25 cellular contexts compared by ENCODE assay signal in the genomic region with DNA sequence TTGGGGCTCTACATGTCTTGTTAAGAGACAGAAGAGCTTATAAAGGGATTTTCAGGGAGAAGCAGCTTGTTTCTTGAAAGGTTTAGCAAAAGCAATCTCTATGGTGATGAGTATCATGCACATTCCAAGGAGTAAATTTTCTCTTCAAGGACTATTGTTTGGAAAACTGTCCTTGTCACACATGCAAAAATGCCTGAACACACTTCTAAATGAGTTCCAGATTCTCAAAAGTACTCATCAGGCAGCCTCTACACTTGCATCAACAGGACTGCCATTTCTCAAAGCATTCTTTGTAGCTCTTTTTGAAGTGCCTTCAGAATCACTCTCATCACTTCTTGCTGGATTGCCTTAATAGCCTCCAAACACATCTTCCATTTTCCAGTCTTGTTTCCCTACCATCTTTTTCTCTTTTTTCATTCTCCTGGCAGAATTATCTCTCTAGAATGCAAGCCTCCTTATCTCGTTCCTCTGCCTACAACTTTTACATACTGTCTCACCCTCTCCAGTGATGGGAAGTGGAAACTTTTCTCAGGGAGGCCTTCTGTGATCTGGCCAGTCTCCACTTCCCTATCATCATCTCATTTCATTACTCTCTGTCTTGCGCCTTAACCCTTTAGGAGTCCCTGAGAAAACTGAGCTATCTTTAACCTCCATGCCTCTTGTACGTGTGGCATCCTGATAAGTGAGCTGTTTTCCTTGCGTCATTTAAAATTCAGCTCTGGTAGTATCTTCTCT.
"Had no signal": no experiment of that assay in that cellular context is flagged by ENCODE, and none has a peak within 500 bp of the region (broad histone marks: within the 10 kb centered on the region; RNA-seq: fewer than 3 reads in every experiment).

No MANE protein-coding gene starts in this region.

- H3K9me3 ChIP-seq: gastroesophageal sphincter, spleen, testis, vagina had no signal

- H3K27ac ChIP-seq: brain microvascular endothelial cell, gastroesophageal sphincter, spleen, testis, vagina, WERI-Rb-1 had no signal

- ATAC-seq: gastroesophageal sphincter; left colon; naive thymus-derived CD4-positive, alpha-beta T cell had no signal

- H3K27me3 ChIP-seq: brain microvascular endothelial cell, gastroesophageal sphincter, spleen, testis, vagina had no signal

- H3K36me3 Mint-ChIP-seq: activated naive CD4-positive, alpha-beta T cell treated with anti-CD3 and anti-CD28 coated beads, Interleukin-2, amount 50 U/mL, for 24 hours; naive thymus-derived CD4-positive, alpha-beta T cell; type B pancreatic cell had no signal

- H3K4me3 Mint-ChIP-seq: activated naive CD4-positive, alpha-beta T cell treated with anti-CD3 and anti-CD28 coated beads, Interleukin-2, amount 50 U/mL, for 24 hours; naive thymus-derived CD4-positive, alpha-beta T cell; neural crest cell; type B pancreatic cell had no signal

- H3K4me1 ChIP-seq: gastroesophageal sphincter, spleen, testis, vagina had no signal

- H3K4me3 ChIP-seq: gastroesophageal sphincter, spleen, testis, vagina had no signal

- H3K36me3 ChIP-seq: brain microvascular endothelial cell, gastroesophageal sphincter, spleen, vagina, WERI-Rb-1 had no signal

- H3K4me1 Mint-ChIP-seq: activated naive CD4-positive, alpha-beta T cell treated with anti-CD3 and anti-CD28 coated beads, Interleukin-2, amount 50 U/mL, for 24 hours; naive thymus-derived CD4-positive, alpha-beta T cell; neural crest cell had no signal

- H3K27me3 Mint-ChIP-seq: activated naive CD4-positive, alpha-beta T cell treated with anti-CD3 and anti-CD28 coated beads, Interleukin-2, amount 50 U/mL, for 24 hours; naive thymus-derived CD4-positive, alpha-beta T cell; type B pancreatic cell had no signal

- DNase-seq: activated CD4-positive, alpha-beta T cell treated with anti-CD3 and anti-CD28 coated beads for 1 hour; activated gamma-delta T cell treated with Interleukin-2 at 50 U/mL for 16 hours; activated T-cell treated with anti-CD3 and anti-CD28 coated beads, Interleukin-2, amount 50 U/mL, for 1 hour; aorta; brain microvascular endothelial cell; central memory CD4-positive, alpha-beta T cell; dermis blood vessel endothelial cell; effector CD8-positive, alpha-beta T cell; head of caudate nucleus; hypothalamus; left colon; mesenchymal stem cell; naive thymus-derived CD4-positive, alpha-beta T cell; occipital lobe; retina; spleen; stimulated activated CD4-positive, alpha-beta T cell treated with anti-CD3 and anti-CD28 coated beads, Interleukin-4, amount 100 ng/mL, for 1 hour; stimulated activated naive CD4-positive, alpha-beta T cell; testis; WERI-Rb-1 had no signal

- H3K27ac Mint-ChIP-seq: activated naive CD4-positive, alpha-beta T cell treated with anti-CD3 and anti-CD28 coated beads, Interleukin-2, amount 50 U/mL, for 24 hours; type B pancreatic cell had no signal
